ENCODE assay signal across 23 cellular contexts in genomic region chr16:67449739-67450138, GRCh38. TPM values are rescaled to one million over a fixed set of nuclear protein-coding genes. Genes with fewer than 3 reads are reported as not detected.
DNase-seq lines count a peak whose midpoint lies in the region; ATAC-seq, FAIRE-seq and TF ChIP-seq lines count a peak whose summit lies in the region.
"Had no signal": no experiment of that assay in that cellular context is flagged by ENCODE, and none has a peak within 500 bp of the region (broad histone marks: within the 10 kb centered on the region; RNA-seq: fewer than 3 reads in every experiment).

No MANE protein-coding gene starts in this region.

- H3K9me3 ChIP-seq in lower lobe of right lung: no peaks in the 10 kb centered on the region
- no peaks in the 10 kb centered on the region for H3K9me3 ChIP-seq in hepatocyte (ENCODE audit: low read depth)
- H3K9me3 ChIP-seq: esophagus muscularis mucosa, SJCRH30 had no signal

- H3K27me3 Mint-ChIP-seq in effector memory CD8-positive, alpha-beta T cell: no peaks in the 10 kb centered on the region
- H3K27me3 Mint-ChIP-seq: activated CD4-positive, alpha-beta memory T cell treated with anti-CD3 and anti-CD28 coated beads, Interleukin-2, amount 10 ng/mL, durations not matched to agents 7 days and 5 days; activated naive CD8-positive, alpha-beta T cell treated with anti-CD3 and anti-CD28 coated beads for 36 hours; CD4-positive, alpha-beta T cell; IgD-negative memory B cell had no signal

- no peak overlapping the region for H2AFZ ChIP-seq in hepatocyte

- FAIRE-seq in HTR-8/SVneo (lab: Jason Lieb, UNC): peak; percentile 46
- FAIRE-seq: bronchial epithelial cell had no signal

- H3K4me1 ChIP-seq in lower lobe of right lung: peaks cover 86% of the 10 kb centered on the region
- peaks cover 25% of the 10 kb centered on the region for H3K4me1 ChIP-seq in hepatocyte (ENCODE audit: insufficient read depth)

- H3K4me3 Mint-ChIP-seq in effector memory CD8-positive, alpha-beta T cell: no peak overlapping the region
- H3K4me3 Mint-ChIP-seq: activated CD4-positive, alpha-beta memory T cell treated with anti-CD3 and anti-CD28 coated beads, Interleukin-2, amount 10 ng/mL, durations not matched to agents 7 days and 5 days; activated naive CD8-positive, alpha-beta T cell treated with anti-CD3 and anti-CD28 coated beads for 36 hours; activated T-cell treated with anti-CD3 and anti-CD28 coated beads, Interleukin-2, amount 50 U/mL, for 72 hours; CD4-positive, alpha-beta T cell; IgD-negative memory B cell; WTC11 had no signal

- peak overlapping the region; percentile 67 to 84 for H3K27ac Mint-ChIP-seq in effector memory CD8-positive, alpha-beta T cell
- H3K27ac Mint-ChIP-seq: activated CD4-positive, alpha-beta memory T cell treated with anti-CD3 and anti-CD28 coated beads, Interleukin-2, amount 10 ng/mL, durations not matched to agents 7 days and 5 days; activated naive CD8-positive, alpha-beta T cell treated with anti-CD3 and anti-CD28 coated beads for 36 hours; activated T-cell treated with anti-CD3 and anti-CD28 coated beads, Interleukin-2, amount 50 U/mL, for 72 hours; CD4-positive, alpha-beta T cell; IgD-negative memory B cell had no signal

- H3K36me3 ChIP-seq in lower lobe of right lung (peaks cover 83% of the 10 kb centered on the region), hepatocyte (replicated peaks; ENCODE audit: insufficient read depth, low read depth) (no peaks in the 10 kb centered on the region)

- no peaks in the 10 kb centered on the region for H3K27me3 ChIP-seq in lower lobe of right lung (ENCODE audit: low read depth)
- no peaks in the 10 kb centered on the region for H3K27me3 ChIP-seq in hepatocyte
- H3K27me3 ChIP-seq: esophagus muscularis mucosa, SJCRH30 had no signal

- peaks cover 29% of the 10 kb centered on the region for H3K36me3 Mint-ChIP-seq in effector memory CD8-positive, alpha-beta T cell (ENCODE audit: insufficient read depth)
- H3K36me3 Mint-ChIP-seq: activated naive CD8-positive, alpha-beta T cell treated with anti-CD3 and anti-CD28 coated beads for 36 hours had no signal

- H3K4me3 ChIP-seq in lower lobe of right lung: no peak overlapping the region
- no peak overlapping the region for H3K4me3 ChIP-seq in hepatocyte
- H3K4me3 ChIP-seq: esophagus muscularis mucosa, SJCRH30 had no signal

- intact Hi-C loops in lower lobe of right lung (cut with DNase I) (no loop called here), sciatic nerve (cut with DNase I) (no loop called here)

- H3K9me2 ChIP-seq in hepatocyte (replicated peaks; ENCODE audit: insufficient read depth): no peaks in the 10 kb centered on the region

- no peak for ATAC-seq in effector memory CD8-positive, alpha-beta T cell (replicated peaks)
- ATAC-seq in lower lobe of right lung (no peak), sciatic nerve (peak; percentile 13), GM21717 (IDR thresholded peaks at IDR 0.05; ENCODE audit: unreplicated experiment) (no peak)
- ATAC-seq: activated T-cell treated with anti-CD3 and anti-CD28 coated beads, Interleukin-2, amount 50 U/mL, for 72 hours; stimulated activated naive CD8-positive, alpha-beta T cell treated with anti-CD3 and anti-CD28 coated beads, Interleukin-15, Interleukin-2, amounts not matched to agents 100 U/mL and 50 U/mL, for 24 hours; WTC11 had no signal

- peaks cover 19 to 39% of the 10 kb centered on the region in 2 donors for H3K4me1 Mint-ChIP-seq in effector memory CD8-positive, alpha-beta T cell (ENCODE audit: low read depth in 2 of 2)
- H3K4me1 Mint-ChIP-seq: activated naive CD8-positive, alpha-beta T cell treated with anti-CD3 and anti-CD28 coated beads for 36 hours; WTC11 had no signal

- H3K79me2 ChIP-seq in hepatocyte: peaks cover 23% of the 10 kb centered on the region

- H3K4me2 ChIP-seq in hepatocyte: no peak overlapping the region

- no peaks in the 10 kb centered on the region for H3K9me3 Mint-ChIP-seq in effector memory CD8-positive, alpha-beta T cell
- H3K9me3 Mint-ChIP-seq: activated CD4-positive, alpha-beta memory T cell treated with anti-CD3 and anti-CD28 coated beads, Interleukin-2, amount 10 ng/mL, durations not matched to agents 7 days and 5 days; activated naive CD8-positive, alpha-beta T cell treated with anti-CD3 and anti-CD28 coated beads for 36 hours; activated T-cell treated with anti-CD3 and anti-CD28 coated beads, Interleukin-2, amount 50 U/mL, for 72 hours; CD4-positive, alpha-beta T cell; IgD-negative memory B cell; WTC11 had no signal

- H4K20me1 ChIP-seq in hepatocyte (ENCODE audit: insufficient read depth, poor library complexity, severe bottlenecking): peaks cover 64% of the 10 kb centered on the region

- TF ChIP-seq CTCF in lower lobe of right lung (IDR thresholded peaks at IDR 0.05): no peak
- TF ChIP-seq CTCF in hepatocyte (IDR thresholded peaks at IDR 0.05; ENCODE audit: poor library complexity): no peak

- WGBS in hepatocyte (ENCODE audit: low lambda C conversion rate, missing lambda C conversion rate): 96% methylated on average over 3 of the region's 3 CpGs

- no peak for DNase-seq in HTR-8/SVneo (ENCODE audit: insufficient read length, low spot score)
- no peak for DNase-seq in effector memory CD8-positive, alpha-beta T cell
- no peak for DNase-seq in lower lobe of right lung
- no peak for DNase-seq in sciatic nerve (ENCODE audit: low spot score)
- DNase-seq in hepatocyte (ENCODE audit: low spot score): no peak
- DNase-seq in ureter (ENCODE audit: low spot score): no peak
- no peak for DNase-seq in cerebellar nuclear complex (lab: John Stamatoyannopoulos, UW)
- DNase-seq: activated CD4-positive, alpha-beta memory T cell treated with anti-CD3 and anti-CD28 coated beads, Interleukin-2, amount 10 ng/mL, durations not matched to agents 7 days and 5 days; activated naive CD8-positive, alpha-beta T cell treated with anti-CD3 and anti-CD28 coated beads for 36 hours; activated T-cell treated with anti-CD3 and anti-CD28 coated beads, Interleukin-2, amount 50 U/mL, for 72 hours; CD4-positive, alpha-beta T cell; mammary epithelial cell; NCI-H1930; stimulated activated naive CD8-positive, alpha-beta T cell treated with anti-CD3 and anti-CD28 coated beads, Interleukin-15, Interleukin-2, amounts not matched to agents 100 U/mL and 50 U/mL, for 24 hours had no signal

- H3K27ac ChIP-seq in lower lobe of right lung (peak overlapping the region; percentile 31), hepatocyte (no peak overlapping the region)
- H3K27ac ChIP-seq: esophagus muscularis mucosa, SJCRH30 had no signal

RNA-seq across cellular contexts. Expression of gene HSD11B2, which starts 18.8 kb away (rescaled TPM):
- total RNA-seq in lower lobe of right lung (2.9 TPM), sciatic nerve (0.53 TPM), hepatocyte (0.93 and 1.6 TPM in 2 replicates), ureter (5.6 TPM)
- 2.3 and 4.2 TPM in 2 replicates for polyA plus RNA-seq in hepatocyte
- total RNA-seq: activated CD4-positive, alpha-beta memory T cell treated with anti-CD3 and anti-CD28 coated beads, Interleukin-2, amount 10 ng/mL, durations not matched to agents 7 days and 5 days; CD4-positive, alpha-beta T cell; glomerular endothelial cell had no signal
- polyA plus RNA-seq: IgD-negative memory B cell had no signal

RNA-seq across cellular contexts. Expression of gene ATP6V0D1, which starts 31.2 kb away (rescaled TPM):
- total RNA-seq in lower lobe of right lung: 175 TPM
- 46.4 TPM for total RNA-seq in sciatic nerve
- total RNA-seq in hepatocyte: 115 and 157 TPM in 2 replicates
- 223 and 232 TPM in 2 replicates for polyA plus RNA-seq in hepatocyte
- total RNA-seq in ureter: 89.2 TPM

RNA-seq across cellular contexts. Expression of gene ZDHHC1, which starts 33.5 kb away (rescaled TPM):
- total RNA-seq in lower lobe of right lung (18.9 TPM), sciatic nerve (16.3 TPM), hepatocyte (1.9 and 5.9 TPM in 2 replicates), ureter (14.3 TPM)
- 10.0 and 10.6 TPM in 2 replicates for polyA plus RNA-seq in hepatocyte
- total RNA-seq: SJCRH30 had no signal

RNA-seq across cellular contexts. Expression of gene AGRP, which starts 33.6 kb away (rescaled TPM):
- total RNA-seq in lower lobe of right lung (8.5 TPM), sciatic nerve (not detected), hepatocyte (1.9 TPM in 1 of 2 replicates, not detected in the other), ureter (not detected)
- polyA plus RNA-seq in hepatocyte: 0.93 and 2.3 TPM in 2 replicates
- total RNA-seq: activated CD4-positive, alpha-beta memory T cell treated with anti-CD3 and anti-CD28 coated beads, Interleukin-2, amount 10 ng/mL, durations not matched to agents 7 days and 5 days; activated T-cell treated with anti-CD3 and anti-CD28 coated beads, Interleukin-2, amount 50 U/mL, for 72 hours; bronchial epithelial cell; CD4-positive, alpha-beta T cell; esophagus muscularis mucosa; glomerular endothelial cell; mammary epithelial cell; SJCRH30; T-helper 2 cell treated with Interferon-gamma antibody and Interleukin-4, amounts not matched to agents 100 ng/mL and 5 ng/mL, for 36 hours; urinary bladder; WTC11 had no signal
- polyA plus RNA-seq: IgD-negative memory B cell, mammary epithelial cell, urinary bladder had no signal

RNA-seq across cellular contexts. Expression of gene TPPP3, which starts 56.4 kb away (rescaled TPM):
- total RNA-seq in lower lobe of right lung (123 TPM), sciatic nerve (12.5 TPM), hepatocyte (0.88 and 3.2 TPM in 2 replicates), ureter (12.5 TPM)
- polyA plus RNA-seq in hepatocyte: 13.4 and 20.1 TPM in 2 replicates
- total RNA-seq: activated CD4-positive, alpha-beta memory T cell treated with anti-CD3 and anti-CD28 coated beads, Interleukin-2, amount 10 ng/mL, durations not matched to agents 7 days and 5 days; activated naive CD8-positive, alpha-beta T cell treated with anti-CD3 and anti-CD28 coated beads for 36 hours; bronchial epithelial cell; CD4-positive, alpha-beta T cell; mammary epithelial cell; T-helper 2 cell treated with Interferon-gamma antibody and Interleukin-4, amounts not matched to agents 100 ng/mL and 5 ng/mL, for 36 hours had no signal
- polyA plus RNA-seq: IgD-negative memory B cell had no signal
